In the genomic region with DNA sequence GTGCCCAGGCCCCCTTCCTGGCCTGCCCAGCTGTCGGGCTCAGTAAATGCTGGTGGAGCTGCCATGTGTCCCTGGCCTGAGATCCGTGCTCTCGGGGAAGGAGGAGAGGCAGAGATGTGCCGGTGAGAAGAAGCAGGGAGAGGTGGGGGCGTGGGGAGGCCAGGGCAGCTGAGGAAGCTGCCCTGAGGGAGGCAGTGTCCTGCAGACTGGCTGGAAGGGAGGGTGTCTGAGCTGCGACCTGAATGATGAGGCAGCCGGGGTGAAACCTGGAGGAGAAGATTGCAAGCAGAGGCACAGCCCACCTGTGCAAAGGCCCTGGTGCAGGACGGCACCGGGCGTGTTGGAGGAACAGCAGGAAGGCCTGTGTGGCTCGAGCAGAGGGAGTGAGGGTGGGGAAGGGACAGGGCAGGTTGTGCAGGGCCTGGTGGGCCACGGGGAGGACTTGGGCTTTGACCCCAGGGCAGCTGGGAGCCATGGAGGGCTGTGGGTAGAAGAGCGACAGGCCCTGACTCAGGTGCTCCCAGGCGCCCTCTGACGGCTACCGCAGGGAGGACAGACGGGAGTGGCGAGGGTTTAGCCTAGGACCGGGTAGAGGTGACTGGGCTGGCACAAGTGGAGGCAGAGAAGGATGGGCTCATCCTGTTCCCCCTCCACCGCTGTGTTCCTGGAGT, we compare ENCODE assay signal across 1 cellular context.
TF ChIP-seq lines count a peak whose summit lies in the region.

No MANE protein-coding gene starts in this region.

TF ChIP-seq in H1, 55 proteins besides CTCF, POLR2A, EP300 and RAD21 (continued from another document):
- no peak for TF ChIP-seq HDAC6 (IDR thresholded peaks at IDR 0.05; ENCODE audit: low read depth, low read length)
TF ChIP-seq in H1: peak in this region for 9.
